Comparison of ENCODE assay signal across 1 cellular context in genomic region chr17:82524540-82524939, GRCh38.
TF ChIP-seq lines count a peak whose summit lies in the region.

No MANE protein-coding gene starts in this region.

TF ChIP-seq in K562, 482 proteins besides CTCF, POLR2A, EP300 and RAD21 (continued from another document):
- TF ChIP-seq, protein P1, sequence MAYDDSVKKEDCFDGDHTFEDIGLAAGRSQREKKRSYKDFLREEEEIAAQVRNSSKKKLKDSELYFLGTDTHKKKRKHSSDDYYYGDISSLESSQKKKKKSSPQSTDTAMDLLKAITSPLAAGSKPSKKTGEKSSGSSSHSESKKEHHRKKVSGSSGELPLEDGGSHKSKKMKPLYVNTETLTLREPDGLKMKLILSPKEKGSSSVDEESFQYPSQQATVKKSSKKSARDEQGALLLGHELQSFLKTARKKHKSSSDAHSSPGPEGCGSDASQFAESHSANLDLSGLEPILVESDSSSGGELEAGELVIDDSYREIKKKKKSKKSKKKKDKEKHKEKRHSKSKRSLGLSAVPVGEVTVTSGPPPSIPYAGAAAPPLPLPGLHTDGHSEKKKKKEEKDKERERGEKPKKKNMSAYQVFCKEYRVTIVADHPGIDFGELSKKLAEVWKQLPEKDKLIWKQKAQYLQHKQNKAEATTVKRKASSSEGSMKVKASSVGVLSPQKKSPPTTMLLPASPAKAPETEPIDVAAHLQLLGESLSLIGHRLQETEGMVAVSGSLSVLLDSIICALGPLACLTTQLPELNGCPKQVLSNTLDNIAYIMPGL (CRISPR knock-in tag; IDR thresholded peaks at IDR 0.05), result no peak
- TF ChIP-seq ARID2 (IDR thresholded peaks at IDR 0.05) (no peak), MAZ (CRISPR knock-in tag; conservative IDR thresholded peaks at IDR 0.05 in 1 of 2, IDR thresholded peaks at IDR 0.05 in 1 of 2) (no peak), NFIC (IDR thresholded peaks at IDR 0.05) (peak; percentile 94), USF2 (CRISPR knock-in tag; IDR thresholded peaks at IDR 0.05) (no peak)
- TF ChIP-seq, protein P2, sequence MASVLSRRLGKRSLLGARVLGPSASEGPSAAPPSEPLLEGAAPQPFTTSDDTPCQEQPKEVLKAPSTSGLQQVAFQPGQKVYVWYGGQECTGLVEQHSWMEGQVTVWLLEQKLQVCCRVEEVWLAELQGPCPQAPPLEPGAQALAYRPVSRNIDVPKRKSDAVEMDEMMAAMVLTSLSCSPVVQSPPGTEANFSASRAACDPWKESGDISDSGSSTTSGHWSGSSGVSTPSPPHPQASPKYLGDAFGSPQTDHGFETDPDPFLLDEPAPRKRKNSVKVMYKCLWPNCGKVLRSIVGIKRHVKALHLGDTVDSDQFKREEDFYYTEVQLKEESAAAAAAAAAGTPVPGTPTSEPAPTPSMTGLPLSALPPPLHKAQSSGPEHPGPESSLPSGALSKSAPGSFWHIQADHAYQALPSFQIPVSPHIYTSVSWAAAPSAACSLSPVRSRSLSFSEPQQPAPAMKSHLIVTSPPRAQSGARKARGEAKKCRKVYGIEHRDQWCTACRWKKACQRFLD (CRISPR knock-in tag; IDR thresholded peaks at IDR 0.05), result no peak
TF ChIP-seq in K562: peak in this region for 2.
